In the genomic region with DNA sequence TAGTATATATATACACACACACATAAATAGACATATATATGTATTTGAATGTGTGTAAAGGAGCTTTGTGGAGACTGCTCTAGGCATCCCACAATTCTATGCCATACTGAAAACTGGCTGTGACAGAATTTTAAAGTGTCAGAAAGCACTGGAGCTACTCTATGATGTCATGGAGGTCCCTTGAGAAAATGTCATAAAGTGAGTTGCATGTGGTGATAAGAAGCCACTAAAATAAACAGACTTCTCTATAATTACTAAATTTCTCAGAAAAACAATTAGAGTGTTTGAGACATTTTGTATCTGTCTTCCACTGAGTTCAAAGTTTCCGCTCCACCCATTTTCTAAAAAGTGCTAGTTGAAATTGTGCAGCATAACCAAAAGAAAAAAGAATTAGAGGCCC, we compare ENCODE assay signal across 1 cellular context.
A peak's percentile ranks its signal among the peaks of the same experiment; 100 is the strongest.
TF ChIP-seq lines count a peak whose summit lies in the region.

No MANE protein-coding gene starts in this region.

TF ChIP-seq in HEK293, 187 proteins besides CTCF, POLR2A, EP300 and RAD21 (continued from another document):
- TF ChIP-seq IKZF3 (tag by site-specific recombination; IDR thresholded peaks at IDR 0.05) (0 out of 2 replicates have a peak, but pooled peaks have one; percentile 30), ZNF391 (tag by site-specific recombination; IDR thresholded peaks at IDR 0.05; ENCODE audit: borderline replicate concordance, low read depth) (no peak), ZBTB1 (tag by site-specific recombination; IDR thresholded peaks at IDR 0.05) (no peak), ZNF558 (tag by site-specific recombination; IDR thresholded peaks at IDR 0.05) (no peak), ZNF184 (tag by site-specific recombination; IDR thresholded peaks at IDR 0.05) (no peak), ZSCAN18 (tag by site-specific recombination; IDR thresholded peaks at IDR 0.05) (no peak), ZBTB21 (tag by site-specific recombination; IDR thresholded peaks at IDR 0.05) (peak; percentile 73), OSR2 (tag by site-specific recombination; IDR thresholded peaks at IDR 0.05) (peak; percentile 57; the same call in 1 of the 2 replicates), ZNF548 (tag by site-specific recombination; IDR thresholded peaks at IDR 0.05) (no peak), KLF9 (tag by site-specific recombination; IDR thresholded peaks at IDR 0.05; ENCODE audit: low read depth) (no peak)
- TF ChIP-seq, protein P1, sequence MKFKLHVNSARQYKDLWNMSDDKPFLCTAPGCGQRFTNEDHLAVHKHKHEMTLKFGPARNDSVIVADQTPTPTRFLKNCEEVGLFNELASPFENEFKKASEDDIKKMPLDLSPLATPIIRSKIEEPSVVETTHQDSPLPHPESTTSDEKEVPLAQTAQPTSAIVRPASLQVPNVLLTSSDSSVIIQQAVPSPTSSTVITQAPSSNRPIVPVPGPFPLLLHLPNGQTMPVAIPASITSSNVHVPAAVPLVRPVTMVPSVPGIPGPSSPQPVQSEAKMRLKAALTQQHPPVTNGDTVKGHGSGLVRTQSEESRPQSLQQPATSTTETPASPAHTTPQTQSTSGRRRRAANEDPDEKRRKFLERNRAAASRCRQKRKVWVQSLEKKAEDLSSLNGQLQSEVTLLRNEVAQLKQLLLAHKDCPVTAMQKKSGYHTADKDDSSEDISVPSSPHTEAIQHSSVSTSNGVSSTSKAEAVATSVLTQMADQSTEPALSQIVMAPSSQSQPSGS (tag by site-specific recombination; IDR thresholded peaks at IDR 0.05; ENCODE audit: low read depth), result peak; percentile 82
- TF ChIP-seq, protein P2, sequence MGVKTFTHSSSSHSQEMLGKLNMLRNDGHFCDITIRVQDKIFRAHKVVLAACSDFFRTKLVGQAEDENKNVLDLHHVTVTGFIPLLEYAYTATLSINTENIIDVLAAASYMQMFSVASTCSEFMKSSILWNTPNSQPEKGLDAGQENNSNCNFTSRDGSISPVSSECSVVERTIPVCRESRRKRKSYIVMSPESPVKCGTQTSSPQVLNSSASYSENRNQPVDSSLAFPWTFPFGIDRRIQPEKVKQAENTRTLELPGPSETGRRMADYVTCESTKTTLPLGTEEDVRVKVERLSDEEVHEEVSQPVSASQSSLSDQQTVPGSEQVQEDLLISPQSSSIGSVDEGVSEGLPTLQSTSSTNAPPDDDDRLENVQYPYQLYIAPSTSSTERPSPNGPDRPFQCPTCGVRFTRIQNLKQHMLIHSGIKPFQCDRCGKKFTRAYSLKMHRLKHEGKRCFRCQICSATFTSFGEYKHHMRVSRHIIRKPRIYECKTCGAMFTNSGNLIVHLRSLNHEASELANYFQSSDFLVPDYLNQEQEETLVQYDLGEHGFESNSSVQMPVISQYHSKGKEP (tag by site-specific recombination; IDR thresholded peaks at IDR 0.05), result peak; percentile 88
TF ChIP-seq in HEK293: peak in this region for 10.
